22 cellular contexts compared by ENCODE assay signal in the genomic region with DNA sequence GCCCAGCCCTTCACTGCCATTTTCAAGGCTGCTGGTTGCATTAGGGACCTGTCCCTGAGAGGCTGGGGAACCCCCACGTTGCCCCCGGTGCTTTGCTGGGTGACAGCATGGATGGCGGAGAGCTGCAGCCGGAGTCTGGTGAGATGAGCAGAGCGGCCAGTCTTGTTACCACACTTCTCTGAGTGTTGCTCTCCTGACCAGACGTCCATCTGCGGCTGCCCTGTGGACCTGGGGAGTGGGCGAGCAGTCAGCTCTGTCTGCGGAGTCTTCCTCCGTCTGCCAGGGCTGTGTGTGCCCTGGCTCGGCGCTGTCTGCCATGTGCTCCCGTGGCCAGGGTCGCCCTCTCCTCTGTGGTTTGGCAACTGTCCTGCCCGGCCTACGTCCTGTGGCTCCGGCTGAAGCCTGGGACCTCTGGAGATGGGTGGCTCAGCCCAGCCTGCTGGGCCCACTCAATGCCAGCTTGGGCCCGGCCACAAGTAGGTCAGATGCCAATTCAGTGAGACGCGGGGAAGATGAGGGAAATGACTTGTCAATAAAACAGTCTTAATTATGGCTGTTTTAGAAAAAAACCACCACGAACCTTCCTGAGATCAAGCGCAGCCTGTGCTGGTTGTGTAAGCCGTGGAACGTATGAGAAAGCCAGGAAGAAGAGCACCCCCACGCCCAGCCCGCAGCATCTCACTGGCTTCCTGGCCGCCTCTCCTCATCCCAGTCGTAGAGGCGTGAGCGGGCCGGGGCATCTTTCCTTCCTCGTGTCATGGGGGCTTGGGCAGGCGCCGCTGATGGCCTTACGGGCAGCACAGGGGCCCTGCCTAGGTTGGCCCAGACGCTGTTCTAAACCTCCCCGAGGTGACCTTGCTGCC. TPM values are rescaled to one million over a fixed set of nuclear protein-coding genes. Genes with fewer than 3 reads are reported as not detected.
DNase-seq lines count a peak whose midpoint lies in the region; ATAC-seq, FAIRE-seq and TF ChIP-seq lines count a peak whose summit lies in the region.
"Had no signal": no experiment of that assay in that cellular context is flagged by ENCODE, and none has a peak within 500 bp of the region (broad histone marks: within the 10 kb centered on the region; RNA-seq: fewer than 3 reads in every experiment).

No MANE protein-coding gene starts in this region.

- H3K18ac ChIP-seq in mesenchymal stem cell (ENCODE audit: low read depth in 1 of 2, low read length in 2 of 2), result peak overlapping the region in 1 of 2 experiments; percentile 21

- no peak overlapping the region for H3K14ac ChIP-seq in mesenchymal stem cell (ENCODE audit: low read length in 2 of 2)

- peak overlapping the region; percentile 51 for H3K27ac Mint-ChIP-seq in activated T-helper 17 cell treated with anti-CD3 and anti-CD28 coated beads, Interleukin-2, amount 50 U/mL, for 72 hours
- peak overlapping the region; percentile 31 for H3K27ac Mint-ChIP-seq in stimulated activated naive B cell treated with anti-CD40 and anti-IgM and Interleukin-4, amounts not matched to agents 10 μg/mL and 1 μg/mL and 100 μg/mL, for 72 hours
- H3K27ac Mint-ChIP-seq in activated CD8-positive, alpha-beta T cell treated with anti-CD3 and anti-CD28 coated beads for 36 hours, result no peak overlapping the region
- H3K27ac Mint-ChIP-seq: progenitor cell of endocrine pancreas had no signal

- no peaks in the 10 kb centered on the region for H3K4me1 ChIP-seq in SK-N-SH (ENCODE audit: control insufficient read depth in 1 of 2, insufficient read depth in 2 of 2, low read depth in 1 of 2, low read length in 1 of 2)
- no peaks in the 10 kb centered on the region for H3K4me1 ChIP-seq in HepG2 (ENCODE audit: insufficient read depth, low read length)
- H3K4me1 ChIP-seq in sigmoid colon, result peaks cover 0 to 32% (median 25%) of the 10 kb centered on the region in 4 donors
- peaks cover 19% of the 10 kb centered on the region for H3K4me1 ChIP-seq in mesenchymal stem cell (ENCODE audit: control insufficient read depth, insufficient read depth, low read depth, low read length)

- H3K4me2 ChIP-seq in SK-N-SH, result no peak overlapping the region
- H3K4me2 ChIP-seq in HepG2 (ENCODE audit: low read depth, low read length), result no peak overlapping the region
- no peak overlapping the region for H3K4me2 ChIP-seq in mesenchymal stem cell (ENCODE audit: low read length, poor library complexity, severe bottlenecking)
- H3K4me2 ChIP-seq: PC-9 had no signal

- TF ChIP-seq EP300 in SK-N-SH (IDR thresholded peaks at IDR 0.05; ENCODE audit: borderline replicate concordance in 1 of 2, low read depth in 1 of 2, low read length in 1 of 2) (no peak), HepG2 (IDR thresholded peaks at IDR 0.05; ENCODE audit: low read depth in 2 of 2, low read length in 2 of 2) (no peak), HepG2 (CRISPR knock-in tag; IDR thresholded peaks at IDR 0.05; ENCODE audit: borderline replicate concordance) (no peak), sigmoid colon (IDR thresholded peaks at IDR 0.05) (no peak)

- H3K4me3 Mint-ChIP-seq in activated T-helper 17 cell treated with anti-CD3 and anti-CD28 coated beads, Interleukin-2, amount 50 U/mL, for 72 hours, result no peak overlapping the region
- no peak overlapping the region for H3K4me3 Mint-ChIP-seq in stimulated activated naive B cell treated with anti-CD40 and anti-IgM and Interleukin-4, amounts not matched to agents 10 μg/mL and 1 μg/mL and 100 μg/mL, for 72 hours
- no peak overlapping the region for H3K4me3 Mint-ChIP-seq in activated CD8-positive, alpha-beta T cell treated with anti-CD3 and anti-CD28 coated beads for 36 hours
- H3K4me3 Mint-ChIP-seq: CD4-positive, CD25-positive, alpha-beta regulatory T cell had no signal

- H3K9ac ChIP-seq in SK-N-SH (no peak overlapping the region), HepG2 (ENCODE audit: insufficient read depth, low read depth, low read length) (no peak overlapping the region), mesenchymal stem cell (ENCODE audit: low read length) (no peak overlapping the region)

- in situ Hi-C loops in HepG2 (cut with HindIII; ENCODE audit: extremely low pct_ligation_motif_present, low pct_unique_long_range_greater_than_20kb), result no loop called here

- peaks cover 55% of the 10 kb centered on the region for H3K79me2 ChIP-seq in SK-N-SH (ENCODE audit: insufficient read depth)
- peaks cover 14% of the 10 kb centered on the region for H3K79me2 ChIP-seq in HepG2 (ENCODE audit: insufficient read depth, low read length)

- no peak overlapping the region for H4K8ac ChIP-seq in mesenchymal stem cell (ENCODE audit: low read length)

- TF ChIP-seq CTCF in SK-N-SH (IDR thresholded peaks at IDR 0.05) (no peak), HepG2 (CRISPR knock-in tag; IDR thresholded peaks at IDR 0.05) (no peak), sigmoid colon (IDR thresholded peaks at IDR 0.05) (no peak)
- no peak for TF ChIP-seq CTCF in activated CD8-positive, alpha-beta T cell treated with anti-CD3 and anti-CD28 coated beads for 36 hours (IDR thresholded peaks at IDR 0.05)

- peaks cover 33% of the 10 kb centered on the region for H3K79me1 ChIP-seq in mesenchymal stem cell (replicated peaks; ENCODE audit: low read length, poor library complexity, severe bottlenecking)

- peaks cover 49% of the 10 kb centered on the region for H3K36me3 Mint-ChIP-seq in activated T-helper 17 cell treated with anti-CD3 and anti-CD28 coated beads, Interleukin-2, amount 50 U/mL, for 72 hours (ENCODE audit: low read depth)
- H3K36me3 Mint-ChIP-seq in stimulated activated naive B cell treated with anti-CD40 and anti-IgM and Interleukin-4, amounts not matched to agents 10 μg/mL and 1 μg/mL and 100 μg/mL, for 72 hours, result peaks cover 6 to 15% of the 10 kb centered on the region in 2 donors
- H3K36me3 Mint-ChIP-seq in activated CD8-positive, alpha-beta T cell treated with anti-CD3 and anti-CD28 coated beads for 36 hours (ENCODE audit: low read depth), result peaks cover 2% of the 10 kb centered on the region
- H3K36me3 Mint-ChIP-seq: CD4-positive, CD25-positive, alpha-beta regulatory T cell had no signal

- no peaks in the 10 kb centered on the region for H3K9me3 Mint-ChIP-seq in activated T-helper 17 cell treated with anti-CD3 and anti-CD28 coated beads, Interleukin-2, amount 50 U/mL, for 72 hours
- no peaks in the 10 kb centered on the region for H3K9me3 Mint-ChIP-seq in stimulated activated naive B cell treated with anti-CD40 and anti-IgM and Interleukin-4, amounts not matched to agents 10 μg/mL and 1 μg/mL and 100 μg/mL, for 72 hours
- H3K9me3 Mint-ChIP-seq in activated CD8-positive, alpha-beta T cell treated with anti-CD3 and anti-CD28 coated beads for 36 hours, result no peaks in the 10 kb centered on the region
- H3K9me3 Mint-ChIP-seq: CD4-positive, CD25-positive, alpha-beta regulatory T cell had no signal

- H2BK5ac ChIP-seq in mesenchymal stem cell (ENCODE audit: low read depth, low read length, poor library complexity, severe bottlenecking), result no peak overlapping the region

- H2BK12ac ChIP-seq in mesenchymal stem cell (ENCODE audit: low read length in 2 of 2), result no peak overlapping the region

- no peak overlapping the region for H4K91ac ChIP-seq in mesenchymal stem cell (ENCODE audit: low read length)

- no peak for TF ChIP-seq POLR2A in HepG2 (IDR thresholded peaks at IDR 0.05; ENCODE audit: insufficient read depth in 1 of 2, low read depth in 2 of 2, low read length in 2 of 2)
- no peak for TF ChIP-seq POLR2A in sigmoid colon (IDR thresholded peaks at IDR 0.05)

- DNase-seq in SK-N-SH, result peak; percentile 5
- no peak for DNase-seq in HepG2 (ENCODE audit: low spot score)
- no peak for DNase-seq in stimulated activated naive B cell treated with anti-CD40 and anti-IgM and Interleukin-4, amounts not matched to agents 10 μg/mL and 1 μg/mL and 100 μg/mL, for 72 hours
- no peak for DNase-seq in sigmoid colon
- no peak for DNase-seq in activated CD8-positive, alpha-beta T cell treated with anti-CD3 and anti-CD28 coated beads for 36 hours
- DNase-seq in mesenchymal stem cell, result no peak
- DNase-seq: activated CD8-positive, alpha-beta memory T cell treated with anti-CD3 and anti-CD28 coated beads for 24 hours; activated gamma-delta T cell; CD4-positive, CD25-positive, alpha-beta regulatory T cell; esophagus squamous epithelium; GOT3; NCI-H1930; NCI-H524; PC-9; thyroid gland; WERI-Rb-1 had no signal

- H3K4me3 ChIP-seq in SK-N-SH (ENCODE audit: low read depth in 2 of 2, low read length in 1 of 2) (no peak overlapping the region), HepG2 (replicated peaks in 1 of 3; ENCODE audit: insufficient read depth in 1 of 3, low read depth in 2 of 3, low read length in 3 of 3) (no peak overlapping the region), sigmoid colon (no peak overlapping the region), mesenchymal stem cell (ENCODE audit: insufficient read depth in 1 of 2, low read depth in 1 of 2, low read length in 2 of 2) (no peak overlapping the region)
- H3K4me3 ChIP-seq: ascending aorta, esophagus squamous epithelium, PC-9, thyroid gland had no signal

- H3K27ac ChIP-seq in SK-N-SH (ENCODE audit: low read depth in 2 of 2, low read length in 1 of 2) (no peak overlapping the region), HepG2 (ENCODE audit: extremely low read length, insufficient read depth, low read length) (no peak overlapping the region), sigmoid colon (no peak overlapping the region), mesenchymal stem cell (ENCODE audit: low read length, poor library complexity, severe bottlenecking) (no peak overlapping the region)
- H3K27ac ChIP-seq: 22Rv1, ascending aorta, esophagus squamous epithelium, PC-9, WERI-Rb-1 had no signal

- no peaks in the 10 kb centered on the region for H3F3A ChIP-seq in SK-N-SH (replicated peaks; ENCODE audit: insufficient read depth)

- H3K9me3 ChIP-seq in SK-N-SH (no peaks in the 10 kb centered on the region), HepG2 (ENCODE audit: low read length) (no peaks in the 10 kb centered on the region), sigmoid colon (no peaks in the 10 kb centered on the region), mesenchymal stem cell (ENCODE audit: control insufficient read depth, low read length) (no peaks in the 10 kb centered on the region)
- H3K9me3 ChIP-seq: ascending aorta, esophagus squamous epithelium, thyroid gland had no signal

- no peak overlapping the region for H3K4ac ChIP-seq in mesenchymal stem cell (ENCODE audit: low read depth in 1 of 2, low read length in 2 of 2)

- CTCF ChIA-PET in SK-N-SH (lab: Yijun Ruan, JAX) (no interaction called here), HepG2 (lab: Yijun Ruan, JAX; ENCODE audit: low intra/inter-chr PET ratio, low total read pairs) (no interaction called here)
- CTCF ChIA-PET in activated CD8-positive, alpha-beta T cell treated with anti-CD3 and anti-CD28 coated beads for 36 hours (lab: Charles Lee), result no interaction called here

- no peak overlapping the region for H3K23ac ChIP-seq in mesenchymal stem cell (ENCODE audit: low read length in 2 of 2)

- H3K27me3 ChIP-seq in SK-N-SH (ENCODE audit: insufficient read depth), result no peaks in the 10 kb centered on the region
- no peaks in the 10 kb centered on the region for H3K27me3 ChIP-seq in HepG2 (ENCODE audit: control insufficient read depth in 1 of 2, insufficient read depth in 2 of 2, low read length in 2 of 2)
- no peaks in the 10 kb centered on the region for H3K27me3 ChIP-seq in sigmoid colon
- no peaks in the 10 kb centered on the region for H3K27me3 ChIP-seq in mesenchymal stem cell (ENCODE audit: control insufficient read depth in 1 of 2, insufficient read depth in 1 of 2, low read length in 2 of 2)
- H3K27me3 ChIP-seq: ascending aorta, esophagus squamous epithelium, thyroid gland had no signal

- no peak for TF ChIP-seq RAD21 in SK-N-SH (IDR thresholded peaks at IDR 0.05; ENCODE audit: low read length)
- no peak for TF ChIP-seq RAD21 in HepG2 (CRISPR knock-in tag; IDR thresholded peaks at IDR 0.05)

- H4K20me1 ChIP-seq in SK-N-SH (ENCODE audit: insufficient read depth) (peaks cover 45% of the 10 kb centered on the region), HepG2 (ENCODE audit: insufficient read depth, low read length) (peaks cover 6% of the 10 kb centered on the region; the same call in 1 of the 2 replicates)

- H3K9me2 ChIP-seq in SK-N-SH, result no peaks in the 10 kb centered on the region

- H3K27me3 Mint-ChIP-seq in activated T-helper 17 cell treated with anti-CD3 and anti-CD28 coated beads, Interleukin-2, amount 50 U/mL, for 72 hours, result no peaks in the 10 kb centered on the region
- no peaks in the 10 kb centered on the region for H3K27me3 Mint-ChIP-seq in stimulated activated naive B cell treated with anti-CD40 and anti-IgM and Interleukin-4, amounts not matched to agents 10 μg/mL and 1 μg/mL and 100 μg/mL, for 72 hours
- no peaks in the 10 kb centered on the region for H3K27me3 Mint-ChIP-seq in activated CD8-positive, alpha-beta T cell treated with anti-CD3 and anti-CD28 coated beads for 36 hours
- H3K27me3 Mint-ChIP-seq: CD4-positive, CD25-positive, alpha-beta regulatory T cell; progenitor cell of endocrine pancreas had no signal

- H2BK15ac ChIP-seq in mesenchymal stem cell (ENCODE audit: low read depth, poor library complexity, severe bottlenecking), result no peak overlapping the region

- ATAC-seq in SK-N-SH treated with all-trans-retinoic acid at 6 μM for 48 hours (no peak; the same call in 2 of the 3 replicates), HepG2 (no peak)
- no peak for ATAC-seq in activated T-helper 17 cell treated with anti-CD3 and anti-CD28 coated beads, Interleukin-2, amount 50 U/mL, for 72 hours (replicated peaks)
- no peak for ATAC-seq in stimulated activated naive B cell treated with anti-CD40 and anti-IgM and Interleukin-4, amounts not matched to agents 10 μg/mL and 1 μg/mL and 100 μg/mL, for 72 hours (replicated peaks)
- no peak for ATAC-seq in activated CD8-positive, alpha-beta T cell treated with anti-CD3 and anti-CD28 coated beads for 36 hours

- no peak overlapping the region for H2BK120ac ChIP-seq in mesenchymal stem cell (ENCODE audit: low read depth, low read length)

- no peak overlapping the region for H2AK5ac ChIP-seq in mesenchymal stem cell (ENCODE audit: low read length, severe bottlenecking)

- BruUV-seq in HepG2 (replicated peaks; lab: Mats Ljungman, UMichigan), result no TSS peak

- peaks cover 20% of the 10 kb centered on the region for H3K4me1 Mint-ChIP-seq in activated T-helper 17 cell treated with anti-CD3 and anti-CD28 coated beads, Interleukin-2, amount 50 U/mL, for 72 hours
- H3K4me1 Mint-ChIP-seq in stimulated activated naive B cell treated with anti-CD40 and anti-IgM and Interleukin-4, amounts not matched to agents 10 μg/mL and 1 μg/mL and 100 μg/mL, for 72 hours, result peaks cover 20 to 34% of the 10 kb centered on the region in 2 donors
- H3K4me1 Mint-ChIP-seq in activated CD8-positive, alpha-beta T cell treated with anti-CD3 and anti-CD28 coated beads for 36 hours (ENCODE audit: low read depth), result peaks cover 20% of the 10 kb centered on the region

- H3K36me3 ChIP-seq in SK-N-SH (replicated peaks in 1 of 2; ENCODE audit: control insufficient read depth in 1 of 2, insufficient read depth in 2 of 2, low read length in 1 of 2) (peaks cover 0 to 10% of the 10 kb centered on the region in 2 experiments), HepG2 (replicated peaks in 1 of 2; ENCODE audit: control insufficient read depth in 1 of 2, insufficient read depth in 2 of 2, low read length in 2 of 2) (peaks cover 4 to 15% of the 10 kb centered on the region in 2 experiments; a peak in 1 of 5 replicates), sigmoid colon (no peaks in the 10 kb centered on the region), mesenchymal stem cell (ENCODE audit: control insufficient read depth in 1 of 2, insufficient read depth in 2 of 2, low read depth in 1 of 2, low read length in 2 of 2) (peaks cover 4 to 39% of the 10 kb centered on the region in 2 experiments)
- H3K36me3 ChIP-seq: thyroid gland had no signal

- intact Hi-C loops in HepG2 (cut with micrococcal nuclease; ENCODE audit: unreplicated experiment), result no loop called here
- intact Hi-C loops in sigmoid colon (cut with DNase I), result no loop called here
- intact Hi-C loops in activated CD8-positive, alpha-beta T cell treated with anti-CD3 and anti-CD28 coated beads for 36 hours (cut with micrococcal nuclease), result no loop called here

- H2AFZ ChIP-seq in SK-N-SH (ENCODE audit: low read depth), result no peak overlapping the region
- H2AFZ ChIP-seq in HepG2 (ENCODE audit: low read length), result no peak overlapping the region
- no peak overlapping the region for H2AFZ ChIP-seq in mesenchymal stem cell (ENCODE audit: low read depth, low read length)
- H2AFZ ChIP-seq: PC-9 had no signal

- 92% methylated on average over 31 of the region's 37 CpGs for WGBS in SK-N-SH (ENCODE audit: low lambda C conversion rate)
- 95% methylated on average over 25 of the region's 37 CpGs for WGBS in HepG2 (ENCODE audit: low lambda C conversion rate)
- 85 to 90% methylated on average over 37 of the region's 37 CpGs for WGBS in sigmoid colon, 2 donors
- 96% methylated on average over 37 of the region's 37 CpGs for WGBS in mesenchymal stem cell

- no peak for FAIRE-seq in HepG2 (lab: Jason Lieb, UNC)

- POLR2A ChIA-PET in SK-N-SH (lab: Yijun Ruan, JAX), result no interaction called here
- POLR2A ChIA-PET in HepG2 (lab: Yijun Ruan, JAX), result no interaction called here
- POLR2A ChIA-PET in activated CD8-positive, alpha-beta T cell treated with anti-CD3 and anti-CD28 coated beads for 36 hours (lab: Charles Lee), result no interaction called here

RNA-seq across cellular contexts. Expression of a gene that starts 7.9 kb away (rescaled TPM):
- 53.4 and 57.1 TPM in 2 replicates for polyA plus RNA-seq in SK-N-SH (2012; rRNA removed)
- polyA plus RNA-seq in SK-N-SH (2012; cell fraction: cytosol; rRNA removed), result 46.0 and 51.9 TPM in 2 replicates
- polyA plus RNA-seq in SK-N-SH (2012; cell fraction: nucleus; rRNA removed), result 34.3 and 71.8 TPM in 2 replicates
- 10 to 100 TPM; 42.2 to 79.1 TPM for total RNA-seq in activated T-helper 17 cell treated with anti-CD3 and anti-CD28 coated beads, Interleukin-2, amount 50 U/mL, for 72 hours
- 29.8 and 31.0 TPM in 2 replicates for total RNA-seq in HepG2 (2016; rRNA removed; fragmentation: Illumina TruSeq; extraction: Trizol)
- 5.0 and 5.1 TPM in 2 replicates for total RNA-seq in HepG2 (2016; cell fraction: cytosol; rRNA removed; fragmentation: Illumina TruSeq; extraction: Trizol; ENCODE audit: low read depth)
- 27.9 and 29.1 TPM in 2 replicates for total RNA-seq in HepG2 (2016; cell fraction: insoluble cytoplasmic fraction; rRNA removed; fragmentation: Illumina TruSeq; extraction: Trizol)
- 14.7 and 15.1 TPM in 2 replicates for total RNA-seq in HepG2 (2016; cell fraction: membrane; rRNA removed; fragmentation: Illumina TruSeq; extraction: Trizol)
- 13.3 and 14.3 TPM in 2 replicates for total RNA-seq in HepG2 (2016; cell fraction: nucleus; rRNA removed; fragmentation: Illumina TruSeq; extraction: Trizol)
- polyA plus RNA-seq in HepG2 (2011; rRNA removed), result 25.4 and 30.1 TPM in 2 replicates
- polyA plus RNA-seq in HepG2 (2011; cell fraction: cytosol; rRNA removed), result 33.9 and 64.2 TPM in 2 replicates
- 25.5 and 25.6 TPM in 2 replicates for polyA plus RNA-seq in HepG2 (2011; cell fraction: nucleus; rRNA removed)
- polyA plus RNA-seq in HepG2 (2012), result 16.3 and 19.0 TPM in 2 replicates
- polyA plus RNA-seq in HepG2 (2016; cell fraction: cytosol; fragmentation: Illumina TruSeq; extraction: Trizol; ENCODE audit: low read depth), result 3.8 and 4.0 TPM in 2 replicates
- polyA plus RNA-seq in HepG2 (2016; cell fraction: insoluble cytoplasmic fraction; fragmentation: Illumina TruSeq; extraction: Trizol; ENCODE audit: low read depth), result 32.7 and 37.0 TPM in 2 replicates
- 9.8 and 10.5 TPM in 2 replicates for polyA plus RNA-seq in HepG2 (2016; cell fraction: membrane; fragmentation: Illumina TruSeq; extraction: Trizol; ENCODE audit: low read depth)
- polyA plus RNA-seq in HepG2 (2016; cell fraction: nucleus; fragmentation: Illumina TruSeq; extraction: Trizol; ENCODE audit: insufficient read depth, low read depth), result 21.4 and 22.6 TPM in 2 replicates
- polyA minus RNA-seq in HepG2 (2011; rRNA and poly(A)+ RNA removed; ENCODE audit: low replicate concordance), result 23.0 and 26.3 TPM in 2 replicates
- 12.8 and 16.6 TPM in 2 replicates for polyA minus RNA-seq in HepG2 (2011; cell fraction: cytosol; rRNA and poly(A)+ RNA removed)
- 11.3 and 13.7 TPM in 2 replicates for polyA minus RNA-seq in HepG2 (2011; cell fraction: nucleus; rRNA and poly(A)+ RNA removed)
- 10 to 100 TPM in 3 of 4 donors, 1 to 10 TPM in 1; 9.5 to 17.1 (median 11.5) TPM for total RNA-seq in sigmoid colon
- polyA plus RNA-seq in sigmoid colon, result 10 to 100 TPM; 47.4 to 80.5 (median 78.6) TPM
- total RNA-seq in activated CD8-positive, alpha-beta T cell treated with anti-CD3 and anti-CD28 coated beads for 36 hours, result 10 to 100 TPM; 26.0 to 27.3 TPM
- 29.8 TPM for polyA plus RNA-seq in mesenchymal stem cell (2013, experiment 1 of 2)
- 29.1 TPM for polyA plus RNA-seq in mesenchymal stem cell (2013, experiment 2 of 2)

RNA-seq across cellular contexts. Expression of a gene that starts 29.8 kb away (rescaled TPM):
- polyA plus RNA-seq in SK-N-SH (2012; rRNA removed), result 7.6 and 7.7 TPM in 2 replicates
- polyA plus RNA-seq in SK-N-SH (2012; cell fraction: cytosol; rRNA removed), result 3.3 and 4.3 TPM in 2 replicates
- polyA plus RNA-seq in SK-N-SH (2012; cell fraction: nucleus; rRNA removed), result 17.4 and 23.0 TPM in 2 replicates
- total RNA-seq in activated T-helper 17 cell treated with anti-CD3 and anti-CD28 coated beads, Interleukin-2, amount 50 U/mL, for 72 hours, result 1 to 10 TPM; 2.2 to 2.9 TPM
- 0.20 TPM in 1 of 2 replicates, not detected in the other for total RNA-seq in HepG2 (2016; rRNA removed; fragmentation: Illumina TruSeq; extraction: Trizol)
- total RNA-seq in HepG2 (2016; cell fraction: cytosol; rRNA removed; fragmentation: Illumina TruSeq; extraction: Trizol; ENCODE audit: low read depth), result 0.30 TPM in 1 of 2 replicates, not detected in the other
- total RNA-seq in HepG2 (2016; cell fraction: insoluble cytoplasmic fraction; rRNA removed; fragmentation: Illumina TruSeq; extraction: Trizol), result 0.35 TPM in 1 of 2 replicates, not detected in the other
- 0.12 and 0.41 TPM in 2 replicates for total RNA-seq in HepG2 (2016; cell fraction: membrane; rRNA removed; fragmentation: Illumina TruSeq; extraction: Trizol)
- total RNA-seq in HepG2 (2016; cell fraction: nucleus; rRNA removed; fragmentation: Illumina TruSeq; extraction: Trizol), result 0.19 and 0.34 TPM in 2 replicates
- 0.73 and 1.2 TPM in 2 replicates for polyA plus RNA-seq in HepG2 (2011; rRNA removed)
- polyA plus RNA-seq in HepG2 (2011; cell fraction: cytosol; rRNA removed), result 0.59 and 1.3 TPM in 2 replicates
- polyA plus RNA-seq in HepG2 (2011; cell fraction: nucleus; rRNA removed), result 2.0 and 2.8 TPM in 2 replicates
- 0.43 and 1.1 TPM in 2 replicates for polyA plus RNA-seq in HepG2 (2012)
- 0.08 and 0.16 TPM in 2 replicates for polyA plus RNA-seq in HepG2 (2016; cell fraction: cytosol; fragmentation: Illumina TruSeq; extraction: Trizol; ENCODE audit: low read depth)
- not detected in 2 replicates for polyA plus RNA-seq in HepG2 (2016; cell fraction: insoluble cytoplasmic fraction; fragmentation: Illumina TruSeq; extraction: Trizol; ENCODE audit: low read depth)
- 0.21 TPM in 1 of 2 replicates, not detected in the other for polyA plus RNA-seq in HepG2 (2016; cell fraction: membrane; fragmentation: Illumina TruSeq; extraction: Trizol; ENCODE audit: low read depth)
- polyA plus RNA-seq in HepG2 (2016; cell fraction: nucleus; fragmentation: Illumina TruSeq; extraction: Trizol; ENCODE audit: insufficient read depth, low read depth), result 0.53 TPM in 1 of 2 replicates, not detected in the other
- 1.0 and 1.7 TPM in 2 replicates for polyA minus RNA-seq in HepG2 (2011; rRNA and poly(A)+ RNA removed; ENCODE audit: low replicate concordance)
- not detected in 2 replicates for polyA minus RNA-seq in HepG2 (2011; cell fraction: cytosol; rRNA and poly(A)+ RNA removed)
- 1.3 and 1.6 TPM in 2 replicates for polyA minus RNA-seq in HepG2 (2011; cell fraction: nucleus; rRNA and poly(A)+ RNA removed)
- 1 to 10 TPM; 1.2 to 5.0 (median 1.4) TPM for total RNA-seq in sigmoid colon
- polyA plus RNA-seq in sigmoid colon, result 1 to 10 TPM in 1 of 3 donors, under 1 TPM in 1, not detected in 1; 0.60 to 2.1 TPM
- total RNA-seq in activated CD8-positive, alpha-beta T cell treated with anti-CD3 and anti-CD28 coated beads for 36 hours, result 1 to 10 TPM; 1.2 to 1.4 TPM
- polyA plus RNA-seq in mesenchymal stem cell (2013, experiment 1 of 2), result 0.52 TPM
- polyA plus RNA-seq in mesenchymal stem cell (2013, experiment 2 of 2), result 0.68 TPM
- total RNA-seq: ascending aorta, HT1080 had no signal
